Comparison of ENCODE assay signal across 4 cellular contexts in genomic region chr4:20364969-20365368, GRCh38.
TF ChIP-seq lines count a peak whose summit lies in the region.

No MANE protein-coding gene starts in this region.

TF ChIP-seq in SK-N-SH, 30 proteins besides CTCF, POLR2A, EP300 and RAD21 (continued from another document):
- no peak for TF ChIP-seq IRF3 (IDR thresholded peaks at IDR 0.05; ENCODE audit: low read depth, low read length)
- TF ChIP-seq FOXM1 (IDR thresholded peaks at IDR 0.05; ENCODE audit: low read depth) = no peak
- TF ChIP-seq CHD2 (IDR thresholded peaks at IDR 0.05; ENCODE audit: low read length, partially characterized antibody) = no peak
- TF ChIP-seq REST (IDR thresholded peaks at IDR 0.05; ENCODE audit: low read depth, low read length) = peak; percentile 77; the same call in 1 of the 2 replicates
- no peak for TF ChIP-seq SIN3A (IDR thresholded peaks at IDR 0.05; ENCODE audit: borderline replicate concordance, low read depth, low read length)
- no peak for TF ChIP-seq MXI1 (IDR thresholded peaks at IDR 0.05; ENCODE audit: low read depth, low read length)
TF ChIP-seq in SK-N-SH: peak in this region for 1.

TF ChIP-seq in SK-N-SH treated with all-trans-retinoic acid at 6 μM for 48 hours, 23 proteins besides CTCF, POLR2A, EP300 and RAD21 (continued from another document):
- TF ChIP-seq TSHZ2 (CRISPR knock-in tag; IDR thresholded peaks at IDR 0.05) (no peak), ZFP30 (CRISPR knock-in tag; IDR thresholded peaks at IDR 0.05) (no peak), ZNF8 (CRISPR knock-in tag; IDR thresholded peaks at IDR 0.05) (no peak), ESRRG (CRISPR knock-in tag; IDR thresholded peaks at IDR 0.05) (no peak), POU6F1 (CRISPR knock-in tag; IDR thresholded peaks at IDR 0.05; ENCODE audit: borderline replicate concordance, low read depth) (no peak), PPARA (CRISPR knock-in tag; IDR thresholded peaks at IDR 0.05; ENCODE audit: borderline replicate concordance) (no peak), PATZ1 (CRISPR knock-in tag; IDR thresholded peaks at IDR 0.05; ENCODE audit: borderline replicate concordance) (no peak)

TF ChIP-seq in Ishikawa, 13 proteins besides CTCF, POLR2A, EP300 and RAD21 (continued from another document):
- TF ChIP-seq TCF12 (IDR thresholded peaks at IDR 0.05; ENCODE audit: low read depth) = no peak

TF ChIP-seq in WTC11, 78 proteins besides CTCF, POLR2A, EP300 and RAD21 (continued from another document):
- TF ChIP-seq NR2C2 (CRISPR knock-in tag; IDR thresholded peaks at IDR 0.05) (no peak), ZBTB43 (CRISPR knock-in tag; IDR thresholded peaks at IDR 0.05) (no peak), MLX (CRISPR knock-in tag; IDR thresholded peaks at IDR 0.05) (no peak), MAX (CRISPR knock-in tag; IDR thresholded peaks at IDR 0.05) (no peak), ZNF232 (CRISPR knock-in tag; IDR thresholded peaks at IDR 0.05) (no peak), ELF4 (CRISPR knock-in tag; IDR thresholded peaks at IDR 0.05; ENCODE audit: low read depth) (no peak), ZNF121 (CRISPR knock-in tag; IDR thresholded peaks at IDR 0.05) (no peak), TEAD1 (CRISPR knock-in tag; IDR thresholded peaks at IDR 0.05) (no peak), ATF2 (CRISPR knock-in tag; IDR thresholded peaks at IDR 0.05; ENCODE audit: borderline replicate concordance, low read depth) (no peak), E2F1 (CRISPR knock-in tag; IDR thresholded peaks at IDR 0.05) (no peak), ZNF263 (CRISPR knock-in tag; IDR thresholded peaks at IDR 0.05; ENCODE audit: low read depth) (no peak), TEAD4 (CRISPR knock-in tag; IDR thresholded peaks at IDR 0.05) (no peak)
TF ChIP-seq in WTC11: peak in this region for 0.
